Comparison of ENCODE assay signal across 10 cellular contexts in genomic region chr16:13342675-13343074, GRCh38.
"Had no signal": no experiment of that assay in that cellular context is flagged by ENCODE, and none has a peak within 500 bp of the region (broad histone marks: within the 10 kb centered on the region; RNA-seq: fewer than 3 reads in every experiment).

No MANE protein-coding gene starts in this region.

- H3K4me3 Mint-ChIP-seq: H9, HFFc6 had no signal

- H3K4me3 ChIP-seq: GM23248, HAP-1 had no signal

- ATAC-seq: HCT116 had no signal

- DNase-seq: GM23248, GOT3, H7, H9, HCEC 1CT, HFFc6 had no signal

- H3K9ac ChIP-seq: GM23248 had no signal

- H3K27ac Mint-ChIP-seq: H9, HFFc6 had no signal

- H3K36me3 ChIP-seq: HAP-1 had no signal

- H2AFZ ChIP-seq: GM23248 had no signal

- H3K9me3 ChIP-seq: HAP-1 had no signal

- H3K4me1 ChIP-seq: HAP-1 had no signal

- FAIRE-seq: H1, H54 had no signal

- H3K9me3 Mint-ChIP-seq: H9 had no signal

- H3K27ac ChIP-seq: GM23248 had no signal
